Comparison of ENCODE assay signal across 8 cellular contexts in genomic region chr4:81466841-81467671, GRCh38. TPM values are rescaled to one million over a fixed set of nuclear protein-coding genes. Genes with fewer than 3 reads are reported as not detected.
DNase-seq lines count a peak whose midpoint lies in the region; ATAC-seq and TF ChIP-seq lines count a peak whose summit lies in the region.

No MANE protein-coding gene starts in this region.

- H2BK20ac ChIP-seq in H9 (ENCODE audit: low read depth, low read length, poor library complexity, severe bottlenecking), result no peak overlapping the region

- H3K36me3 ChIP-seq in BE2C (no peaks in the 10 kb centered on the region), suprapubic skin (no peaks in the 10 kb centered on the region)

- H3K27me3 ChIP-seq in BE2C, result peaks cover 30% of the 10 kb centered on the region
- H3K27me3 ChIP-seq in H9 (ENCODE audit: insufficient read depth, low read length), result peaks cover 8% of the 10 kb centered on the region; the same call in 1 of the 2 replicates
- H3K27me3 ChIP-seq in suprapubic skin, result no peaks in the 10 kb centered on the region

- no peak overlapping the region for H2AFZ ChIP-seq in H9 (ENCODE audit: low read length)

- no peak overlapping the region for H2BK120ac ChIP-seq in H9 (ENCODE audit: low read depth, low read length, poor library complexity, severe bottlenecking)

- H3K79me2 ChIP-seq in H9 (ENCODE audit: insufficient read depth, low read length), result no peaks in the 10 kb centered on the region

- H3K4me1 Mint-ChIP-seq in H9, result peaks cover 39 to 40% of the 10 kb centered on the region in 2 experiments
- H3K4me1 Mint-ChIP-seq in activated CD8-positive, alpha-beta T cell treated with anti-CD3 and anti-CD28 coated beads for 36 hours (ENCODE audit: low read depth), result peaks cover 47% of the 10 kb centered on the region
- H3K4me1 Mint-ChIP-seq in natural killer cell treated with Interleukin-12 subunit alpha and Interleukin-12 subunit beta and Interleukin-15 and Interleukin-18, amount 100 ng/mL, for 72 hours (ENCODE audit: low read depth in 2 of 2), result peaks cover 36 to 45% of the 10 kb centered on the region in 2 donors

- intact Hi-C loops in activated CD8-positive, alpha-beta T cell treated with anti-CD3 and anti-CD28 coated beads for 36 hours (cut with micrococcal nuclease), result loop anchor here (1.0 to 10.0 kb wide), 3 partner anchors 128 to 377 kb away; no protein-coding TSS in a partner anchor

- H3K27ac Mint-ChIP-seq in H9, result peak overlapping the region in 1 of 3 experiments; percentile 82; a peak in 2 of 7 replicates
- no peak overlapping the region for H3K27ac Mint-ChIP-seq in activated CD8-positive, alpha-beta T cell treated with anti-CD3 and anti-CD28 coated beads for 36 hours
- H3K27ac Mint-ChIP-seq in natural killer cell treated with Interleukin-12 subunit alpha and Interleukin-12 subunit beta and Interleukin-15 and Interleukin-18, amount 100 ng/mL, for 72 hours, result no peak overlapping the region

- H3K27me3 Mint-ChIP-seq in H9 (ENCODE audit: low read depth), result peaks cover 19% of the 10 kb centered on the region
- H3K27me3 Mint-ChIP-seq in activated CD8-positive, alpha-beta T cell treated with anti-CD3 and anti-CD28 coated beads for 36 hours, result no peaks in the 10 kb centered on the region
- H3K27me3 Mint-ChIP-seq in natural killer cell treated with Interleukin-12 subunit alpha and Interleukin-12 subunit beta and Interleukin-15 and Interleukin-18, amount 100 ng/mL, for 72 hours, result no peaks in the 10 kb centered on the region

- no peaks in the 10 kb centered on the region for H3K79me1 ChIP-seq in H9 (ENCODE audit: insufficient read depth, low read depth, low read length, poor library complexity, severe bottlenecking)

- H3K27ac ChIP-seq in H9 (ENCODE audit: insufficient read length, low read depth, low read length) (no peak overlapping the region), suprapubic skin (no peak overlapping the region)

- no peaks in the 10 kb centered on the region for H4K20me1 ChIP-seq in H9 (ENCODE audit: control insufficient read depth, insufficient read depth, insufficient read length)

- H3K4ac ChIP-seq in H9 (ENCODE audit: low read depth, low read length), result no peak overlapping the region

- ATAC-seq in activated CD8-positive, alpha-beta T cell treated with anti-CD3 and anti-CD28 coated beads for 36 hours, result no peak
- ATAC-seq in natural killer cell treated with Interleukin-12 subunit alpha and Interleukin-12 subunit beta and Interleukin-15 and Interleukin-18, amount 100 ng/mL, for 72 hours, result no peak
- no peak for ATAC-seq in HG02840 (IDR thresholded peaks at IDR 0.05; ENCODE audit: low FRiP score, unreplicated experiment)

- H4K8ac ChIP-seq in H9 (replicated peaks; ENCODE audit: insufficient read length, low read depth, low read length), result no peak overlapping the region

- no peak overlapping the region for H3K4me3 Mint-ChIP-seq in H9
- H3K4me3 Mint-ChIP-seq in activated CD8-positive, alpha-beta T cell treated with anti-CD3 and anti-CD28 coated beads for 36 hours, result no peak overlapping the region
- H3K4me3 Mint-ChIP-seq in natural killer cell treated with Interleukin-12 subunit alpha and Interleukin-12 subunit beta and Interleukin-15 and Interleukin-18, amount 100 ng/mL, for 72 hours, result no peak overlapping the region

- CTCF ChIA-PET in activated CD8-positive, alpha-beta T cell treated with anti-CD3 and anti-CD28 coated beads for 36 hours (lab: Charles Lee), result interaction anchor here (0.6 to 10.1 kb wide), 54 partner anchors 8 to 804 kb away, joined by 3 to 156 read pairs (median 4); no protein-coding TSS in a partner anchor

- no peak overlapping the region for H2BK12ac ChIP-seq in H9 (ENCODE audit: insufficient read length, low read depth, low read length)

- H3K4me1 ChIP-seq in BE2C, result no peaks in the 10 kb centered on the region
- H3K4me1 ChIP-seq in H9 (ENCODE audit: insufficient read depth, low read length), result no peaks in the 10 kb centered on the region; the same call in 1 of the 2 replicates
- peaks cover 67% of the 10 kb centered on the region for H3K4me1 ChIP-seq in suprapubic skin

- WGBS in H9 (ENCODE audit: extremely low coverage, insufficient read length, low lambda C conversion rate), result no CpG with 5 or more reads among the region's 5 CpGs
- 33% methylated on average over 5 of the region's 5 CpGs for WGBS in suprapubic skin

- no peak overlapping the region for H3K4me2 ChIP-seq in H9 (ENCODE audit: insufficient read depth, insufficient read length, low read length)

- no peaks in the 10 kb centered on the region for H3K9me3 ChIP-seq in BE2C
- H3K9me3 ChIP-seq in H9 (ENCODE audit: control insufficient read depth, low read depth, low read length), result no peaks in the 10 kb centered on the region
- H3K9me3 ChIP-seq in suprapubic skin, result no peaks in the 10 kb centered on the region

- peak; percentile 97 for TF ChIP-seq CTCF in BE2C (IDR thresholded peaks at IDR 0.05; ENCODE audit: low read depth, low read length)
- peak; percentile 96 for TF ChIP-seq CTCF in H9 (conservative IDR thresholded peaks at IDR 0.05)
- TF ChIP-seq CTCF in activated CD8-positive, alpha-beta T cell treated with anti-CD3 and anti-CD28 coated beads for 36 hours (IDR thresholded peaks at IDR 0.05), result peak; percentile 95
- TF ChIP-seq CTCF in suprapubic skin (IDR thresholded peaks at IDR 0.05), result peak; percentile 84 to 85

- H3K36me3 Mint-ChIP-seq in H9 (ENCODE audit: insufficient read depth in 1 of 3, low read depth in 3 of 3), result no peaks in the 10 kb centered on the region
- no peaks in the 10 kb centered on the region for H3K36me3 Mint-ChIP-seq in activated CD8-positive, alpha-beta T cell treated with anti-CD3 and anti-CD28 coated beads for 36 hours (ENCODE audit: low read depth)
- no peaks in the 10 kb centered on the region for H3K36me3 Mint-ChIP-seq in natural killer cell treated with Interleukin-12 subunit alpha and Interleukin-12 subunit beta and Interleukin-15 and Interleukin-18, amount 100 ng/mL, for 72 hours

- no peak overlapping the region for H3T11ph ChIP-seq in H9 (ENCODE audit: low read length)

- TF ChIP-seq EP300 in suprapubic skin (IDR thresholded peaks at IDR 0.05), result no peak

- H2AK5ac ChIP-seq in H9 (ENCODE audit: insufficient read length, low read length), result no peak overlapping the region

- H3K9ac ChIP-seq in H9 (ENCODE audit: extremely low read depth, insufficient read length, low read length), result no peak overlapping the region

- DNase-seq in BE2C (peak; percentile 68), H9 (peak; percentile 47), NCI-H748 (lab: John Stamatoyannopoulos, UW; ENCODE audit: unreplicated experiment) (peak; percentile 79), epidermal melanocyte (ENCODE audit: insufficient read length, low spot score) (peak; percentile 44), suprapubic skin (ENCODE audit: low spot score in 2 of 2) (no peak)
- peak; percentile 91 for DNase-seq in activated CD8-positive, alpha-beta T cell treated with anti-CD3 and anti-CD28 coated beads for 36 hours
- DNase-seq in natural killer cell treated with Interleukin-12 subunit alpha and Interleukin-12 subunit beta and Interleukin-15 and Interleukin-18, amount 100 ng/mL, for 72 hours (ENCODE audit: low spot score), result peak; percentile 77

- POLR2A ChIA-PET in activated CD8-positive, alpha-beta T cell treated with anti-CD3 and anti-CD28 coated beads for 36 hours (lab: Charles Lee), result interaction anchor here (0.7 kb wide), 1 partner anchor 57 kb away, joined by 3 read pairs; no protein-coding TSS in a partner anchor

- no peak overlapping the region for H2BK5ac ChIP-seq in H9 (ENCODE audit: insufficient read length, low read length)

- no peak overlapping the region for H3K18ac ChIP-seq in H9 (ENCODE audit: insufficient read length, low read depth, low read length)

- no peak overlapping the region for H4K5ac ChIP-seq in H9 (ENCODE audit: insufficient read length, low read depth, low read length)

- H4K91ac ChIP-seq in H9 (ENCODE audit: insufficient read length, low read depth, low read length), result no peak overlapping the region

- no peak for TF ChIP-seq POLR2A in suprapubic skin (IDR thresholded peaks at IDR 0.05)

- H3K14ac ChIP-seq in H9 (ENCODE audit: insufficient read depth, low read length), result no peak overlapping the region

- H3K56ac ChIP-seq in H9 (ENCODE audit: insufficient read length, low read depth, low read length), result no peak overlapping the region

- no peak overlapping the region for H2BK15ac ChIP-seq in H9 (ENCODE audit: low read depth, low read length)

- H3K23me2 ChIP-seq in H9 (ENCODE audit: insufficient read length, low read depth, low read length, poor library complexity, severe bottlenecking), result peaks cover 9% of the 10 kb centered on the region

- H3K4me3 ChIP-seq in BE2C (ENCODE audit: low read depth, low read length) (no peak overlapping the region), suprapubic skin (no peak overlapping the region)

- no peaks in the 10 kb centered on the region; a peak in 1 of 5 replicates for H3K9me3 Mint-ChIP-seq in H9
- no peaks in the 10 kb centered on the region for H3K9me3 Mint-ChIP-seq in activated CD8-positive, alpha-beta T cell treated with anti-CD3 and anti-CD28 coated beads for 36 hours
- H3K9me3 Mint-ChIP-seq in natural killer cell treated with Interleukin-12 subunit alpha and Interleukin-12 subunit beta and Interleukin-15 and Interleukin-18, amount 100 ng/mL, for 72 hours, result no peaks in the 10 kb centered on the region

- no peak overlapping the region for H3K23ac ChIP-seq in H9 (ENCODE audit: insufficient read length, low read depth, low read length)

RNA-seq across cellular contexts. Expression of gene RASGEF1B, which starts 4.7 kb away (rescaled TPM):
- polyA plus RNA-seq in BE2C (2012; ENCODE audit: insufficient read depth, insufficient read length, low read depth), result not detected
- total RNA-seq in H9 (2021) (6.4 and 7.5 TPM in 2 replicates), suprapubic skin (100 to 1,000 TPM in 1 of 4 donors, 10 to 100 TPM in 3; 32.4 to 106 (median 63.0) TPM)
- total RNA-seq in activated CD8-positive, alpha-beta T cell treated with anti-CD3 and anti-CD28 coated beads for 36 hours, result 1 to 10 TPM; 6.1 to 6.2 TPM
- total RNA-seq in natural killer cell treated with Interleukin-12 subunit alpha and Interleukin-12 subunit beta and Interleukin-15 and Interleukin-18, amount 100 ng/mL, for 72 hours, result 10 to 100 TPM in 1 of 2 donors, 1 to 10 TPM in 1; 3.9 to 18.5 TPM

Comparison
In these comparisons a context has a peak if more than half of its experiments do, and no peak if none do; other contexts are left out.
1. DNase-seq: peak in BE2C (single experiment), H9 (single experiment), NCI-H748 (single experiment), activated CD8-positive, alpha-beta T cell treated with anti-CD3 and anti-CD28 coated beads for 36 hours (single experiment), epidermal melanocyte (single experiment) and natural killer cell treated with Interleukin-12 subunit alpha and Interleukin-12 subunit beta and Interleukin-15 and Interleukin-18, amount 100 ng/mL, for 72 hours (single experiment); none in suprapubic skin (0 of 2).
2. Peak in every context shown above with its lines, with median percentiles within 50 percentile points of each other: CTCF ChIP-seq.